ENCODE assay signal across 1 cellular context in genomic region chr2:120237491-120237902, GRCh38.
TF ChIP-seq lines count a peak whose summit lies in the region.

No MANE protein-coding gene starts in this region.

TF ChIP-seq in SK-N-SH, 30 proteins besides CTCF, POLR2A, EP300 and RAD21:
- TF ChIP-seq, protein P1, sequence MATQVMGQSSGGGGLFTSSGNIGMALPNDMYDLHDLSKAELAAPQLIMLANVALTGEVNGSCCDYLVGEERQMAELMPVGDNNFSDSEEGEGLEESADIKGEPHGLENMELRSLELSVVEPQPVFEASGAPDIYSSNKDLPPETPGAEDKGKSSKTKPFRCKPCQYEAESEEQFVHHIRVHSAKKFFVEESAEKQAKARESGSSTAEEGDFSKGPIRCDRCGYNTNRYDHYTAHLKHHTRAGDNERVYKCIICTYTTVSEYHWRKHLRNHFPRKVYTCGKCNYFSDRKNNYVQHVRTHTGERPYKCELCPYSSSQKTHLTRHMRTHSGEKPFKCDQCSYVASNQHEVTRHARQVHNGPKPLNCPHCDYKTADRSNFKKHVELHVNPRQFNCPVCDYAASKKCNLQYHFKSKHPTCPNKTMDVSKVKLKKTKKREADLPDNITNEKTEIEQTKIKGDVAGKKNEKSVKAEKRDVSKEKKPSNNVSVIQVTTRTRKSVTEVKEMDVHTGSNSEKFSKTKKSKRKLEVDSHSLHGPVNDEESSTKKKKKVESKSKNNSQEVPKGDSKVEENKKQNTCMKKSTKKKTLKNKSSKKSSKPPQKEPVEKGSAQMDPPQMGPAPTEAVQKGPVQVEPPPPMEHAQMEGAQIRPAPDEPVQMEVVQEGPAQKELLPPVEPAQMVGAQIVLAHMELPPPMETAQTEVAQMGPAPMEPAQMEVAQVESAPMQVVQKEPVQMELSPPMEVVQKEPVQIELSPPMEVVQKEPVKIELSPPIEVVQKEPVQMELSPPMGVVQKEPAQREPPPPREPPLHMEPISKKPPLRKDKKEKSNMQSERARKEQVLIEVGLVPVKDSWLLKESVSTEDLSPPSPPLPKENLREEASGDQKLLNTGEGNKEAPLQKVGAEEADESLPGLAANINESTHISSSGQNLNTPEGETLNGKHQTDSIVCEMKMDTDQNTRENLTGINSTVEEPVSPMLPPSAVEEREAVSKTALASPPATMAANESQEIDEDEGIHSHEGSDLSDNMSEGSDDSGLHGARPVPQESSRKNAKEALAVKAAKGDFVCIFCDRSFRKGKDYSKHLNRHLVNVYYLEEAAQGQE (IDR thresholded peaks at IDR 0.05; ENCODE audit: low read depth, low read length): no peak
- TF ChIP-seq NRF1 (IDR thresholded peaks at IDR 0.05; ENCODE audit: low read depth, low read length) (no peak), GATA2 (CRISPR knock-in tag; IDR thresholded peaks at IDR 0.05) (no peak), MXI1 (IDR thresholded peaks at IDR 0.05; ENCODE audit: low read depth, low read length) (no peak), FOSL2 (IDR thresholded peaks at IDR 0.05; ENCODE audit: borderline replicate concordance, low read depth) (peak; percentile 82), TEAD4 (IDR thresholded peaks at IDR 0.05; ENCODE audit: borderline replicate concordance, insufficient read depth) (no peak), SMC3 (IDR thresholded peaks at IDR 0.05; ENCODE audit: low read depth, low read length) (no peak), TCF12 (IDR thresholded peaks at IDR 0.05) (peak; percentile 47; the same call in 1 of the 2 replicates), RXRA (IDR thresholded peaks at IDR 0.05; ENCODE audit: borderline replicate concordance, low read depth) (peak; percentile 62; the same call in 1 of the 2 replicates), ELF1 (IDR thresholded peaks at IDR 0.05) (no peak), MAX (IDR thresholded peaks at IDR 0.05; ENCODE audit: low read depth) (no peak), NFIC (IDR thresholded peaks at IDR 0.05; ENCODE audit: borderline replicate concordance) (no peak), POLR2AphosphoS5 (IDR thresholded peaks at IDR 0.05; ENCODE audit: low read depth, low read length) (no peak), FOXJ3 (CRISPR knock-in tag; IDR thresholded peaks at IDR 0.05) (no peak), JUND (IDR thresholded peaks at IDR 0.05) (peak; percentile 56), CHD2 (IDR thresholded peaks at IDR 0.05; ENCODE audit: low read length, partially characterized antibody) (no peak)
- TF ChIP-seq, protein P2, sequence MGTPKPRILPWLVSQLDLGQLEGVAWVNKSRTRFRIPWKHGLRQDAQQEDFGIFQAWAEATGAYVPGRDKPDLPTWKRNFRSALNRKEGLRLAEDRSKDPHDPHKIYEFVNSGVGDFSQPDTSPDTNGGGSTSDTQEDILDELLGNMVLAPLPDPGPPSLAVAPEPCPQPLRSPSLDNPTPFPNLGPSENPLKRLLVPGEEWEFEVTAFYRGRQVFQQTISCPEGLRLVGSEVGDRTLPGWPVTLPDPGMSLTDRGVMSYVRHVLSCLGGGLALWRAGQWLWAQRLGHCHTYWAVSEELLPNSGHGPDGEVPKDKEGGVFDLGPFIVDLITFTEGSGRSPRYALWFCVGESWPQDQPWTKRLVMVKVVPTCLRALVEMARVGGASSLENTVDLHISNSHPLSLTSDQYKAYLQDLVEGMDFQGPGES (IDR thresholded peaks at IDR 0.05; ENCODE audit: low read depth, low read length): no peak
- TF ChIP-seq, protein P3, sequence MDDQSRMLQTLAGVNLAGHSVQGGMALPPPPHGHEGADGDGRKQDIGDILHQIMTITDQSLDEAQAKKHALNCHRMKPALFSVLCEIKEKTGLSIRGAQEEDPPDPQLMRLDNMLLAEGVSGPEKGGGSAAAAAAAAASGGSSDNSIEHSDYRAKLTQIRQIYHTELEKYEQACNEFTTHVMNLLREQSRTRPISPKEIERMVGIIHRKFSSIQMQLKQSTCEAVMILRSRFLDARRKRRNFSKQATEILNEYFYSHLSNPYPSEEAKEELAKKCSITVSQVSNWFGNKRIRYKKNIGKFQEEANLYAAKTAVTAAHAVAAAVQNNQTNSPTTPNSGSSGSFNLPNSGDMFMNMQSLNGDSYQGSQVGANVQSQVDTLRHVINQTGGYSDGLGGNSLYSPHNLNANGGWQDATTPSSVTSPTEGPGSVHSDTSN (IDR thresholded peaks at IDR 0.05): 0 out of 2 replicates have a peak, but pooled peaks have one; percentile 13
